ENCODE assay signal across 10 cellular contexts in genomic region chr20:1323830-1324597, GRCh38. TPM values are rescaled to one million over a fixed set of nuclear protein-coding genes. Genes with fewer than 3 reads are reported as not detected.
DNase-seq lines count a peak whose midpoint lies in the region; ATAC-seq and TF ChIP-seq lines count a peak whose summit lies in the region.
"Had no signal": no experiment of that assay in that cellular context is flagged by ENCODE, and none has a peak within 500 bp of the region (broad histone marks: within the 10 kb centered on the region; RNA-seq: fewer than 3 reads in every experiment).

No MANE protein-coding gene starts in this region.

- H3K36me3 Mint-ChIP-seq in activated T-helper 17 cell treated with anti-CD3 and anti-CD28 coated beads, Interleukin-2, amount 50 U/mL, for 72 hours (ENCODE audit: low read depth), result no peaks in the 10 kb centered on the region

- H3K4me3 Mint-ChIP-seq in activated T-helper 17 cell treated with anti-CD3 and anti-CD28 coated beads, Interleukin-2, amount 50 U/mL, for 72 hours, result no peak overlapping the region

- no peak overlapping the region for H3K9ac ChIP-seq in DND-41 (ENCODE audit: low read depth, low read length)

- peaks cover 8% of the 10 kb centered on the region for H3K4me1 Mint-ChIP-seq in activated T-helper 17 cell treated with anti-CD3 and anti-CD28 coated beads, Interleukin-2, amount 50 U/mL, for 72 hours

- H3K27me3 ChIP-seq in DND-41 (ENCODE audit: insufficient read depth, low read length, poor library complexity) (no peaks in the 10 kb centered on the region), foreskin keratinocyte (no peaks in the 10 kb centered on the region)

- peaks cover 38% of the 10 kb centered on the region for H3K79me2 ChIP-seq in DND-41 (ENCODE audit: insufficient read depth, low read length)

- no peak for DNase-seq in DND-41
- DNase-seq in RWPE1 (ENCODE audit: low spot score), result no peak
- DNase-seq in foreskin keratinocyte, result no peak
- DNase-seq in sciatic nerve (ENCODE audit: low spot score), result peak; percentile 45
- DNase-seq in KG1 (lab: John Stamatoyannopoulos, UW), result no peak
- no peak for DNase-seq in mucosa of gallbladder (ENCODE audit: low spot score)
- DNase-seq: cortex of kidney, NCI-H187 had no signal

- 0 out of 2 replicates have a peak overlapping the region, but pooled peaks have one; percentile 97 for H3K27ac ChIP-seq in DND-41 (ENCODE audit: low read length)
- H3K27ac ChIP-seq in RWPE1, result peak overlapping the region; percentile 90; the same call in 1 of the 2 replicates
- peak overlapping the region; percentile 98 for H3K27ac ChIP-seq in foreskin keratinocyte

- no peaks in the 10 kb centered on the region for H3K27me3 Mint-ChIP-seq in activated T-helper 17 cell treated with anti-CD3 and anti-CD28 coated beads, Interleukin-2, amount 50 U/mL, for 72 hours

- H3K27ac Mint-ChIP-seq in activated T-helper 17 cell treated with anti-CD3 and anti-CD28 coated beads, Interleukin-2, amount 50 U/mL, for 72 hours, result no peak overlapping the region

- H3K9me3 ChIP-seq in DND-41 (ENCODE audit: insufficient read depth, low read length, severe bottlenecking), result no peaks in the 10 kb centered on the region

- no peaks in the 10 kb centered on the region for H3K9me3 Mint-ChIP-seq in activated T-helper 17 cell treated with anti-CD3 and anti-CD28 coated beads, Interleukin-2, amount 50 U/mL, for 72 hours

- no peak overlapping the region for H2AFZ ChIP-seq in DND-41 (ENCODE audit: low read depth, low read length)

- ATAC-seq in DND-41 (ENCODE audit: insufficient read depth, low read depth), result no peak
- no peak for ATAC-seq in foreskin keratinocyte
- ATAC-seq in sciatic nerve, result no peak
- no peak for ATAC-seq in activated T-helper 17 cell treated with anti-CD3 and anti-CD28 coated beads, Interleukin-2, amount 50 U/mL, for 72 hours (replicated peaks)
- no peak for ATAC-seq in GM19324 (IDR thresholded peaks at IDR 0.05; ENCODE audit: low FRiP score, unreplicated experiment)

- H3K36me3 ChIP-seq in DND-41 (ENCODE audit: insufficient read depth, low read length), result peaks cover 15% of the 10 kb centered on the region; the same call in 1 of the 2 replicates

- H3K4me3 ChIP-seq in DND-41 (ENCODE audit: low read depth in 1 of 2, low read length in 2 of 2), result 0 out of 4 replicates have a peak overlapping the region, but pooled peaks of 1 of the 2 experiments have one; percentile 78

- POLR2A ChIA-PET in RWPE1 (lab: Yijun Ruan, JAX; ENCODE audit: low non-redundant PET), result no interaction called here

- CTCF ChIA-PET in RWPE1 (lab: Yijun Ruan, JAX), result no interaction called here

- peaks cover 40% of the 10 kb centered on the region for H3K4me1 ChIP-seq in DND-41 (ENCODE audit: insufficient read depth, low read length)
- H3K4me1 ChIP-seq in foreskin keratinocyte, result peaks cover 36% of the 10 kb centered on the region

- no peak for TF ChIP-seq CTCF in DND-41 (IDR thresholded peaks at IDR 0.05; ENCODE audit: borderline replicate concordance, extremely low read depth, low read length, poor library complexity, severe bottlenecking)
- TF ChIP-seq CTCF in RWPE1 (conservative IDR thresholded peaks at IDR 0.05; ENCODE audit: low read depth), result no peak
- no peak for TF ChIP-seq CTCF in foreskin keratinocyte (conservative IDR thresholded peaks at IDR 0.05)

- intact Hi-C loops in sciatic nerve (cut with DNase I), result no loop called here

- peaks cover 25% of the 10 kb centered on the region; the same call in 1 of the 2 replicates for H4K20me1 ChIP-seq in DND-41 (ENCODE audit: insufficient read depth, low read length)

- peak overlapping the region; percentile 89; the same call in 1 of the 2 replicates for H3K4me2 ChIP-seq in DND-41 (ENCODE audit: insufficient read depth, low read length)

RNA-seq across cellular contexts. Expression of gene SDCBP2, which starts 4.9 kb away (rescaled TPM):
- total RNA-seq in foreskin keratinocyte (2.9 and 5.3 TPM in 2 replicates), sciatic nerve (5.9 TPM), mucosa of gallbladder (176 TPM)
- 3.8 and 6.3 TPM in 2 replicates for polyA plus RNA-seq in foreskin keratinocyte
- 10 to 100 TPM in 1 of 2 donors, 1 to 10 TPM in 1; 1.8 to 14.3 TPM for total RNA-seq in activated T-helper 17 cell treated with anti-CD3 and anti-CD28 coated beads, Interleukin-2, amount 50 U/mL, for 72 hours

RNA-seq across cellular contexts. Expression of gene SNPH, which starts 57.9 kb away (rescaled TPM):
- 4.9 and 6.0 TPM in 2 replicates for total RNA-seq in foreskin keratinocyte
- 2.7 and 3.0 TPM in 2 replicates for polyA plus RNA-seq in foreskin keratinocyte
- 4.9 TPM for total RNA-seq in sciatic nerve
- 1 to 10 TPM in 1 of 2 donors, under 1 TPM in 1; 0.90 to 1.7 TPM for total RNA-seq in activated T-helper 17 cell treated with anti-CD3 and anti-CD28 coated beads, Interleukin-2, amount 50 U/mL, for 72 hours
- total RNA-seq in mucosa of gallbladder, result 15.1 TPM

Comparison
In these comparisons a context has a peak if more than half of its experiments do, and no peak if none do; other contexts are left out.
1. RNA of gene SDCBP2, which starts 4.9 kb away (total RNA-seq): 176 TPM in mucosa of gallbladder (single experiment); 1.8 to 14.3 TPM in activated T-helper 17 cell treated with anti-CD3 and anti-CD28 coated beads, Interleukin-2, amount 50 U/mL, for 72 hours, 5.9 TPM in sciatic nerve (single experiment) and 2.9 to 5.3 TPM in foreskin keratinocyte; every median in the first group is over 10 times any median in the second.
2. Peak in every context shown above with its lines, with median percentiles within 50 percentile points of each other: H3K27ac ChIP-seq.